In the genomic region with DNA sequence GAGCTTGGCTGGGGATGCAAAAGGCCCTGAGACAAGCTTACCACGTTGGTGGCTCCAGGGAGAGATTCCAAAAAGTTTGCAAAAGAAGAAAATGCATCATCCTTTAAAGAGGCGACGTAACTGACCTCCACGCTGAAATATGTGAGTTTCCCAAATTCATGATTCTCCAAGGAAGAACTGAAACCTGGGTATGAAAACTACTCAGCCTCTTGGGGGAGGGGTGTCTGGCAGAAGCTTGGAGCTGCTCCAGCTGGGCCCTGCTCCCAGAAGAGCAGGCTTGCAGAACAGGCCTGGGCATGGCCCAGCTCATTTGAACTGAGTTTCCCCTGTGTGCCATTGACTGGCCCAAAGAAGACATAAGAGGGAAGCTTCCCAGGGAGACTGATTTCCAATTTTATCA, we compare ENCODE assay signal across 12 cellular contexts. TPM values are rescaled to one million over a fixed set of nuclear protein-coding genes. Genes with fewer than 3 reads are reported as not detected.
DNase-seq lines count a peak whose midpoint lies in the region; ATAC-seq, FAIRE-seq and TF ChIP-seq lines count a peak whose summit lies in the region.
"Had no signal": no experiment of that assay in that cellular context is flagged by ENCODE, and none has a peak within 500 bp of the region (broad histone marks: within the 10 kb centered on the region; RNA-seq: fewer than 3 reads in every experiment).

No MANE protein-coding gene starts in this region.

- H3K27ac ChIP-seq in right cardiac atrium (ENCODE audit: low read length): peak overlapping the region; percentile 22
- H3K27ac ChIP-seq: ascending aorta had no signal

- H3K9me3 Mint-ChIP-seq in endothelial cell (ENCODE audit: unreplicated experiment): no peaks in the 10 kb centered on the region

- no peak for FAIRE-seq in urothelium cell line (lab: Jason Lieb, UNC)

- no peak overlapping the region for H3K27ac Mint-ChIP-seq in endothelial cell (ENCODE audit: unreplicated experiment)

- intact Hi-C loops in right cardiac atrium (cut with DNase I): loop anchor here in 3 of 4 donors (5.0 to 10.0 kb wide), 3 partner anchors 74 to 264 kb away; no protein-coding TSS in a partner anchor

- no peaks in the 10 kb centered on the region for H3K36me3 Mint-ChIP-seq in endothelial cell (ENCODE audit: low read depth, unreplicated experiment)

- H3K4me3 Mint-ChIP-seq in endothelial cell (ENCODE audit: unreplicated experiment): no peak overlapping the region

- 67% methylated on average over 4 of the region's 4 CpGs for WGBS in right cardiac atrium

- peaks cover 6% of the 10 kb centered on the region for H3K4me1 Mint-ChIP-seq in endothelial cell (ENCODE audit: unreplicated experiment)

- peak; percentile 69 for DNase-seq in LNCaP clone FGC (ENCODE audit: low read depth)
- DNase-seq in dedifferentiated amniotic fluid mesenchymal stem cell (ENCODE audit: extremely low spot score): peak; percentile 20
- peak; percentile 71 to 90 (median 79) for DNase-seq in right cardiac atrium
- peak; percentile 61 for DNase-seq in urothelium cell line (ENCODE audit: low spot score)
- no peak for DNase-seq in endothelial cell (ENCODE audit: low spot score)
- DNase-seq in NCI-H526 treated with DMSO at 0.1 percent for 48 hours (lab: John Stamatoyannopoulos, UW): no peak
- DNase-seq in activated CD4-positive, CD25-positive, alpha-beta regulatory T cell treated with anti-CD3 and anti-CD28 coated beads, Interleukin-2, amount 50 U/mL, for 72 hours: no peak
- DNase-seq: nucleus accumbens; stimulated activated CD4-positive, alpha-beta T cell treated with anti-CD3 and anti-CD28 coated beads, Interleukin-4, amount 100 ng/mL, for 24 hours; stimulated activated naive CD8-positive, alpha-beta T cell treated with anti-CD3 and anti-CD28 coated beads, Interleukin-15, Interleukin-2, amounts not matched to agents 100 U/mL and 50 U/mL, for 24 hours had no signal

- peaks cover 7% of the 10 kb centered on the region for H3K27me3 Mint-ChIP-seq in endothelial cell (ENCODE audit: unreplicated experiment)

- H3K4me1 ChIP-seq in right cardiac atrium (ENCODE audit: control insufficient read depth, insufficient read depth, low read length): peaks cover 10% of the 10 kb centered on the region

- no peaks in the 10 kb centered on the region for H3K9me3 ChIP-seq in right cardiac atrium (ENCODE audit: control insufficient read depth, low read length)
- H3K9me3 ChIP-seq: ascending aorta had no signal

- no peaks in the 10 kb centered on the region for H3K27me3 ChIP-seq in right cardiac atrium (ENCODE audit: control insufficient read depth, insufficient read depth)
- H3K27me3 ChIP-seq: ascending aorta had no signal

- TF ChIP-seq CTCF in LNCaP clone FGC (IDR thresholded peaks at IDR 0.05; ENCODE audit: control insufficient read depth, extremely low read depth, insufficient read depth) (no peak), endothelial cell (IDR thresholded peaks at IDR 0.05; ENCODE audit: unreplicated experiment) (no peak)

- peak; percentile 28 to 64 for ATAC-seq in right cardiac atrium
- ATAC-seq: stimulated activated naive CD8-positive, alpha-beta T cell treated with anti-CD3 and anti-CD28 coated beads, Interleukin-15, Interleukin-2, amounts not matched to agents 100 U/mL and 50 U/mL, for 24 hours had no signal

- H3K4me3 ChIP-seq in LNCaP clone FGC (ENCODE audit: low read depth, low read length): no peak overlapping the region
- no peak overlapping the region for H3K4me3 ChIP-seq in right cardiac atrium (ENCODE audit: low read length)
- H3K4me3 ChIP-seq: ascending aorta had no signal

RNA-seq across cellular contexts. Expression of a gene that starts 20.5 kb away (rescaled TPM):
- total RNA-seq in right cardiac atrium (not detected), endothelial cell (ENCODE audit: unreplicated experiment) (not detected)
- polyA plus RNA-seq in right cardiac atrium: 0.07 TPM
- total RNA-seq: ascending aorta, NCI-H460 had no signal

RNA-seq across cellular contexts. Expression of a gene that starts 39.0 kb away (rescaled TPM):
- total RNA-seq in right cardiac atrium: under 1 TPM in 3 of 4 donors, not detected in 1; 0.03 to 0.06 (median 0.06) TPM
- polyA plus RNA-seq in right cardiac atrium: 0.07 TPM
- total RNA-seq in endothelial cell (ENCODE audit: unreplicated experiment): not detected
- total RNA-seq: ascending aorta, NCI-H460 had no signal

Comparison
In these comparisons a context has a peak if more than half of its experiments do, and no peak if none do; other contexts are left out.
1. DNase-seq: peak in LNCaP clone FGC (single experiment), dedifferentiated amniotic fluid mesenchymal stem cell (single experiment), right cardiac atrium (3 of 3) and urothelium cell line (single experiment); none in endothelial cell (single experiment), NCI-H526 treated with DMSO at 0.1 percent for 48 hours (single experiment) and activated CD4-positive, CD25-positive, alpha-beta regulatory T cell treated with anti-CD3 and anti-CD28 coated beads, Interleukin-2, amount 50 U/mL, for 72 hours (single experiment).